Comparison of ENCODE assay signal across 16 cellular contexts in the genomic region with DNA sequence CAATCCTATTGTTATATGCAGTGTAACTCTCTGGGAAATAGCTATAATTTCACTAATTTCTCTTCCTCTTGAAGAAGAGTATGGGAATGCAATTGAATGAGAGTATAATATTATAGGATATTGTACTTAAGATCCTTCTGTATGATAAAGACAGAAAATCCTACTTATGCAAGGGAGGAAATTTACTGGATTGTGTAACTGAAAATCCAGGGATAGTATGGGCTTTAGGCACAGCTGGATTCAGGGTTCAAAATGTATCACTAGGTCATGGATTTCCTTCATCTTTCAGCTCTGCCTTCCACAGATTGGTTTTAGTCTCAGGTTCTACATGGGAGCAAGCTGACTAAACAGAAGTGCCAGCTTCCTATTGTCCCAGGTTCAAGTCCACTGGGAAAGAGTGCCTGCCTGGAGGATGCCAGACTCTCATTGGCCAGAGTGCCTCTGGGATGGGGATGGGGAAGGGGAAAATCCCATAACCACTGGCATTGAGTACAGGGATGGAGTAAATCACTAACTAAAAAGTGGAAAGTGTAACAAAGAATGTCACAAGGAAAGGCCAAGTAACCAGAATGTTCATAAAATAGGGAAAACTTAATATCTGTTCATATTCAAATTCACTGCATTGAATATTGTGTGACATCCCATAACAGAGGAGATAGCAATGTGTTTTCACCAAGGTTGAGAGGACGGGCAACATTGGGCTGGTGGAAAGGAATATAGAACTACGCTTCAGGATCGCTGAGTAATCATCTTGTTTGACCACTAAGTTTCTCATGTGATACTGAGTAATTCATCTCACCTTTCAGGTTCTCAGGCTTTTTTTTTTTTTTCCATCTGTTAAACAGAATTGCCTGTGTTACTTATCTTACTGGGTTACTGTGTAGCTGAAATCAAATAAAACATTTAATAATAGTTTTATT.
DNase-seq lines count a peak whose midpoint lies in the region; ATAC-seq lines count a peak whose summit lies in the region.
"Had no signal": no experiment of that assay in that cellular context is flagged by ENCODE, and none has a peak within 500 bp of the region (broad histone marks: within the 10 kb centered on the region; RNA-seq: fewer than 3 reads in every experiment).

No MANE protein-coding gene starts in this region.

- peak; percentile 26 for DNase-seq in HT-29 (ENCODE audit: low spot score)
- DNase-seq in epithelial cell of prostate (ENCODE audit: low read depth, low spot score), result peak; percentile 55
- peak; percentile 95 for DNase-seq in renal cortical epithelial cell (ENCODE audit: low read depth)
- DNase-seq in NCI-H1105 (lab: John Stamatoyannopoulos, UW), result no peak
- no peak for DNase-seq in germinal center (ENCODE audit: low spot score)
- no peak for DNase-seq in GM03348 (ENCODE audit: low spot score)
- DNase-seq in sciatic nerve (ENCODE audit: low spot score), result no peak
- DNase-seq: activated CD4-positive, alpha-beta T cell treated with anti-CD3 and anti-CD28 coated beads for 48 hours; glutamatergic neuron; GOT3; lower lobe of right lung; stimulated activated CD4-positive, alpha-beta T cell treated with anti-CD3 and anti-CD28 coated beads, Interleukin-2, amount 100 ng/mL, for 48 hours; T-cell had no signal

- ATAC-seq in GM18861 (IDR thresholded peaks at IDR 0.05; ENCODE audit: unreplicated experiment) (peak; percentile 34), sciatic nerve (no peak)
- ATAC-seq: lower lobe of right lung, T-cell had no signal

- peak overlapping the region; percentile 39 for H3K27ac ChIP-seq in epithelial cell of prostate
- H3K27ac ChIP-seq: ascending aorta, C4-2B, lower lobe of right lung had no signal

- intact Hi-C loops in sciatic nerve (cut with DNase I), result loop anchor here (10.0 kb wide), 1 partner anchor 157 kb away; no protein-coding TSS in a partner anchor

Comparison
In these comparisons a context has a peak if more than half of its experiments do, and no peak if none do; other contexts are left out.
1. DNase-seq: peak in HT-29 (single experiment), epithelial cell of prostate (single experiment) and renal cortical epithelial cell (single experiment); none in NCI-H1105 (single experiment), germinal center (single experiment), GM03348 (single experiment) and sciatic nerve (single experiment).